In genomic region chr3:141202682-141203081, GRCh38 we compare ENCODE assay signal across 29 cellular contexts.
"Had no signal": no experiment of that assay in that cellular context is flagged by ENCODE, and none has a peak within 500 bp of the region (broad histone marks: within the 10 kb centered on the region; RNA-seq: fewer than 3 reads in every experiment).

No MANE protein-coding gene starts in this region.

- H3K27ac ChIP-seq: left lung, lower lobe of right lung, neural progenitor cell, neutrophil, right atrium auricular region, right lobe of liver, tibial nerve, upper lobe of left lung, vagina had no signal

- H3K27me3 ChIP-seq: left lung, right atrium auricular region, right lobe of liver, tibial nerve, upper lobe of left lung, vagina had no signal

- ATAC-seq: left colon; left lung; lower lobe of right lung; natural killer cell; right lobe of liver; stimulated activated memory B cell treated with anti-CD40 and anti-IgM and Interleukin-4, amounts not matched to agents 10 μg/mL and 1 μg/mL and 100 μg/mL, for 72 hours; stimulated activated naive CD8-positive, alpha-beta T cell treated with anti-CD3 and anti-CD28 coated beads, Interleukin-15, amount 100 ng/mL, for 72 hours had no signal

- H3K36me3 ChIP-seq: left lung, lower lobe of right lung, neural progenitor cell, neutrophil, right atrium auricular region, right lobe of liver, tibial nerve, upper lobe of left lung, vagina had no signal

- FAIRE-seq: islet of Langerhans, kidney had no signal

- H3K4me2 ChIP-seq: neural progenitor cell, smooth muscle cell had no signal

- H2AFZ ChIP-seq: neural progenitor cell had no signal

- H3K4me3 ChIP-seq: left lung, lower lobe of right lung, neural progenitor cell, right atrium auricular region, right lobe of liver, smooth muscle cell, tibial nerve, upper lobe of left lung, vagina had no signal

- DNase-seq: hypothalamus; immature natural killer cell; kidney; left colon; left lung; lower lobe of right lung; mammary epithelial cell; mesenchymal stem cell; naive B cell; natural killer cell; nephron progenitor cell; occipital lobe; right lobe of liver; stimulated activated CD4-positive, alpha-beta T cell treated with anti-CD3 and anti-CD28 coated beads, Interleukin-1b, Interleukin-23, amount 100 ng/mL, for 48 hours; stimulated activated CD4-positive, alpha-beta T cell treated with anti-CD3 and anti-CD28 coated beads, Interleukin-2, amount 100 ng/mL, for 48 hours; stimulated activated CD4-positive, alpha-beta T cell treated with anti-CD3 and anti-CD28 coated beads, Interleukin-4, amount 100 ng/mL, for 4 hours; stimulated activated CD8-positive, alpha-beta memory T cell treated with anti-CD3 and anti-CD28 coated beads, Interleukin-4, amount 100 ng/mL, for 48 hours; stimulated activated naive CD4-positive, alpha-beta T cell treated with Interleukin-2 at 50 U/mL for 16 hours; stimulated activated naive CD8-positive, alpha-beta T cell treated with anti-CD3 and anti-CD28 coated beads, Interleukin-15, amount 100 ng/mL, for 72 hours; substantia nigra; upper lobe of left lung had no signal

- H3K9ac ChIP-seq: neural progenitor cell had no signal

- H3K9me3 ChIP-seq: left lung, lower lobe of right lung, neutrophil, right atrium auricular region, right lobe of liver, tibial nerve, upper lobe of left lung, vagina had no signal

- H3K4me1 ChIP-seq: left lung, lower lobe of right lung, right atrium auricular region, right lobe of liver, tibial nerve, upper lobe of left lung, vagina had no signal
